34 cellular contexts compared by ENCODE assay signal in genomic region chr9:136832581-136832980, GRCh38.
"Had no signal": no experiment of that assay in that cellular context is flagged by ENCODE, and none has a peak within 500 bp of the region (broad histone marks: within the 10 kb centered on the region; RNA-seq: fewer than 3 reads in every experiment).

No MANE protein-coding gene starts in this region.

- H3K36me3 Mint-ChIP-seq: activated naive CD8-positive, alpha-beta T cell treated with anti-CD3 and anti-CD28 coated beads, Interleukin-2, amount 10 ng/mL, durations not matched to agents 7 days and 5 days; IgD-negative memory B cell had no signal

- H3K4me1 Mint-ChIP-seq: activated CD4-positive, alpha-beta T cell treated with anti-CD3 and anti-CD28 coated beads, Interleukin-2, amount 10 ng/mL, durations not matched to agents 24 days and 14 days; activated naive CD4-positive, alpha-beta T cell treated with anti-CD3 and anti-CD28 coated beads, Interleukin-2, amount 50 U/mL, for 24 hours; activated naive CD8-positive, alpha-beta T cell treated with anti-CD3 and anti-CD28 coated beads, Interleukin-2, amount 10 ng/mL, durations not matched to agents 7 days and 5 days; IgD-negative memory B cell had no signal

- H2AFZ ChIP-seq: PC-9 had no signal

- DNase-seq: activated CD4-positive, alpha-beta T cell treated with anti-CD3 and anti-CD28 coated beads, Interleukin-2, amount 10 ng/mL, durations not matched to agents 24 days and 14 days; activated CD4-positive, alpha-beta T cell treated with anti-CD3 and anti-CD28 coated beads, Interleukin-2, amount 50 U/mL, for 4 hours; activated CD8-positive, alpha-beta T cell treated with anti-CD3 and anti-CD28 coated beads for 36 hours; activated gamma-delta T cell; activated naive CD4-positive, alpha-beta T cell treated with Interleukin-2 at 50 U/mL for 16 hours; activated naive CD8-positive, alpha-beta T cell treated with anti-CD3 and anti-CD28 coated beads, Interleukin-2, amount 10 ng/mL, durations not matched to agents 7 days and 5 days; activated T-cell treated with anti-CD3 and anti-CD28 coated beads, Interleukin-2, amount 50 U/mL, for 1 hour; activated T-cell treated with anti-CD3 and anti-CD28 coated beads, Interleukin-2, amount 50 U/mL, for 72 hours; body of pancreas; Karpas-422; KBM-7; MM.1S; MV-4-11; NCI-H1092; NCI-H1436 treated with DMSO at 0.1 percent for 48 hours; NCI-H1694 treated with DMSO at 0.1 percent for 48 hours; NCI-H2029; NCI-H510A; NCI-H526; NCI-H748 treated with DMSO at 0.1 percent for 48 hours; NK-92 treated with Interleukin-12 subunit alpha and Interleukin-12 subunit beta, amount 100 ng/mL, for 24 hours; SHP77 treated with DMSO at 0.1 percent for 48 hours; SK-N-SH had no signal

- H3K27me3 ChIP-seq: body of pancreas, SJSA1 had no signal

- H3K27ac Mint-ChIP-seq: activated CD4-positive, alpha-beta T cell treated with anti-CD3 and anti-CD28 coated beads, Interleukin-2, amount 10 ng/mL, durations not matched to agents 24 days and 14 days; activated CD8-positive, alpha-beta T cell treated with anti-CD3 and anti-CD28 coated beads for 36 hours; activated naive CD4-positive, alpha-beta T cell treated with anti-CD3 and anti-CD28 coated beads, Interleukin-2, amount 50 U/mL, for 24 hours; activated naive CD8-positive, alpha-beta T cell treated with anti-CD3 and anti-CD28 coated beads, Interleukin-2, amount 10 ng/mL, durations not matched to agents 7 days and 5 days; activated T-cell treated with anti-CD3 and anti-CD28 coated beads, Interleukin-2, amount 50 U/mL, for 72 hours; activated T-helper 2 cell treated with anti-CD3 and anti-CD28 coated beads, Interferon-gamma antibody, Interleukin-2, Interleukin-4, amounts not matched to agents 10 μg/mL and 5 μg/mL and 100 μg/mL, durations not matched to agents 14 hours and 24 hours and 36 hours; IgD-negative memory B cell; T-helper 1 cell treated with Interleukin-12 subunit alpha and Interleukin-12 subunit beta and Interleukin-4 antibody, amounts not matched to agents 30 μg/mL and 1 μg/mL, for 36 hours; T-helper 2 cell treated with Interferon-gamma antibody and Interleukin-4, amounts not matched to agents 5 μg/mL and 100 μg/mL, for 36 hours had no signal

- ATAC-seq: activated CD8-positive, alpha-beta T cell treated with anti-CD3 and anti-CD28 coated beads for 36 hours; activated T-cell treated with anti-CD3 and anti-CD28 coated beads, Interleukin-2, amount 50 U/mL, for 72 hours; body of pancreas had no signal

- H3K4me3 Mint-ChIP-seq: activated CD4-positive, alpha-beta T cell treated with anti-CD3 and anti-CD28 coated beads, Interleukin-2, amount 10 ng/mL, durations not matched to agents 24 days and 14 days; activated CD8-positive, alpha-beta T cell treated with anti-CD3 and anti-CD28 coated beads for 36 hours; activated naive CD4-positive, alpha-beta T cell treated with anti-CD3 and anti-CD28 coated beads, Interleukin-2, amount 50 U/mL, for 24 hours; activated naive CD8-positive, alpha-beta T cell treated with anti-CD3 and anti-CD28 coated beads, Interleukin-2, amount 10 ng/mL, durations not matched to agents 7 days and 5 days; activated T-cell treated with anti-CD3 and anti-CD28 coated beads, Interleukin-2, amount 50 U/mL, for 72 hours; IgD-negative memory B cell; T-helper 1 cell treated with Interleukin-12 subunit alpha and Interleukin-12 subunit beta and Interleukin-4 antibody, amounts not matched to agents 30 μg/mL and 1 μg/mL, for 36 hours; T-helper 2 cell treated with Interferon-gamma antibody and Interleukin-4, amounts not matched to agents 5 μg/mL and 100 μg/mL, for 36 hours had no signal

- H3K9me3 Mint-ChIP-seq: activated CD4-positive, alpha-beta T cell treated with anti-CD3 and anti-CD28 coated beads, Interleukin-2, amount 10 ng/mL, durations not matched to agents 24 days and 14 days; activated CD8-positive, alpha-beta T cell treated with anti-CD3 and anti-CD28 coated beads for 36 hours; activated naive CD4-positive, alpha-beta T cell treated with anti-CD3 and anti-CD28 coated beads, Interleukin-2, amount 50 U/mL, for 24 hours; activated naive CD8-positive, alpha-beta T cell treated with anti-CD3 and anti-CD28 coated beads, Interleukin-2, amount 10 ng/mL, durations not matched to agents 7 days and 5 days; activated T-cell treated with anti-CD3 and anti-CD28 coated beads, Interleukin-2, amount 50 U/mL, for 72 hours; activated T-helper 2 cell treated with anti-CD3 and anti-CD28 coated beads, Interferon-gamma antibody, Interleukin-2, Interleukin-4, amounts not matched to agents 10 μg/mL and 5 μg/mL and 100 μg/mL, durations not matched to agents 14 hours and 24 hours and 36 hours; IgD-negative memory B cell; T-helper 1 cell treated with Interleukin-12 subunit alpha and Interleukin-12 subunit beta and Interleukin-4 antibody, amounts not matched to agents 30 μg/mL and 1 μg/mL, for 36 hours; T-helper 2 cell treated with Interferon-gamma antibody and Interleukin-4, amounts not matched to agents 5 μg/mL and 100 μg/mL, for 36 hours had no signal

- H3K9me3 ChIP-seq: body of pancreas, SJSA1, SK-N-SH had no signal

- FAIRE-seq: astrocyte, bronchial epithelial cell, RCC 7860, TTC549 had no signal

- H3K9ac ChIP-seq: SK-N-SH had no signal

- H3K27me3 Mint-ChIP-seq: activated CD4-positive, alpha-beta T cell treated with anti-CD3 and anti-CD28 coated beads, Interleukin-2, amount 10 ng/mL, durations not matched to agents 24 days and 14 days; activated CD8-positive, alpha-beta T cell treated with anti-CD3 and anti-CD28 coated beads for 36 hours; activated naive CD4-positive, alpha-beta T cell treated with anti-CD3 and anti-CD28 coated beads, Interleukin-2, amount 50 U/mL, for 24 hours; activated naive CD8-positive, alpha-beta T cell treated with anti-CD3 and anti-CD28 coated beads, Interleukin-2, amount 10 ng/mL, durations not matched to agents 7 days and 5 days; IgD-negative memory B cell had no signal

- H3K4me3 ChIP-seq: body of pancreas, PC-9, SJSA1 had no signal

- H3K4me1 ChIP-seq: SJSA1 had no signal

- H3K4me2 ChIP-seq: PC-9, SK-N-SH had no signal

- H3K9me2 ChIP-seq: SK-N-SH had no signal

- H3K27ac ChIP-seq: body of pancreas, PC-9, SJSA1 had no signal
